Comparison of ENCODE assay signal across 8 cellular contexts in the genomic region with DNA sequence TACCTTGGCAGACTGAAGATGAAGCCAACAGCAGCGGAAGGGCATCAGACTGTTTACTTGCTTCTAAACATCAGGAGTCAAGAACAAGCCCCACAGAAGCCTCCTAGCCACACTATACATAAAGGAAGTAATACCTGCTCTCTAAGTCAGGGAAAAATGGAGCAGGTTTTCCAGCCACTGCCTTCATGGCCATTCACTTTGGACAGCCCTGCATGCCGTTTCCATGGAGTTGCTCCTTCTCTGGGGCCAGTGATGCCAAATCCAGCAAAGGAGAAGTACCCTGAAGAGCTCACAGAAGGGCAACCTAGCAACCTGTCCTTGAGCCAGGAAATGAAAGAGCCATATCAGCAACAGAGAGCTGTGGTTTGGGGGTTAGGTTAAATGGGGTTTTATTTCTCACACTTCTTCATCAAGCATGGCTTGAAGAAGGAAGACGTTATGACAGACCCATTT. TPM values are rescaled to one million over a fixed set of nuclear protein-coding genes. Genes with fewer than 3 reads are reported as not detected.
A peak's percentile ranks its signal among the peaks of the same experiment; 100 is the strongest.
DNase-seq lines count a peak whose midpoint lies in the region; ATAC-seq and TF ChIP-seq lines count a peak whose summit lies in the region.
"Not testable (repeated sequence)": the region's sequence is repeated elsewhere in the genome, so short reads cannot be mapped to it uniquely, and the experiment has no call there.

No MANE protein-coding gene starts in this region.

- H3K4me3 Mint-ChIP-seq in CD4-positive, alpha-beta T cell = peak overlapping the region; percentile 81
- H3K4me3 Mint-ChIP-seq in T-cell = peak overlapping the region; percentile 81 to 88 (median 86)
- H3K4me3 Mint-ChIP-seq in activated naive CD8-positive, alpha-beta T cell = peak overlapping the region; percentile 86
- H3K4me3 Mint-ChIP-seq in naive thymus-derived CD8-positive, alpha-beta T cell = peak overlapping the region; percentile 71 to 94 (median 88)

- peak; percentile 42 for ATAC-seq in CD4-positive, alpha-beta T cell (ENCODE audit: poor library complexity)
- ATAC-seq in GM18858 (IDR thresholded peaks at IDR 0.05; ENCODE audit: unreplicated experiment) (peak; percentile 51), GM21423 (IDR thresholded peaks at IDR 0.05; ENCODE audit: unreplicated experiment) (peak; percentile 45), HG02973 (IDR thresholded peaks at IDR 0.05; ENCODE audit: unreplicated experiment) (peak; percentile 43), HG03521 (IDR thresholded peaks at IDR 0.05; ENCODE audit: unreplicated experiment) (peak; percentile 46), T-cell (replicated peaks in 1 of 4) (peak; percentile 52 to 71 (median 55))
- peak; percentile 63 to 75 for ATAC-seq in naive thymus-derived CD8-positive, alpha-beta T cell

- POLR2A ChIA-PET in CD4-positive, alpha-beta T cell (lab: Charles Lee) = interaction anchor here (0.9 kb wide), 1 partner anchor 27 kb away, joined by 3 read pairs; no protein-coding TSS in a partner anchor
- POLR2A ChIA-PET in T-cell (lab: Charles Lee) = not testable (repeated sequence)
- POLR2A ChIA-PET in naive thymus-derived CD8-positive, alpha-beta T cell (lab: Charles Lee) = interaction anchor here (1.4 to 3.1 kb wide), 3 partner anchors 46 to 56 kb away, joined by 3 to 24 read pairs (median 6); a partner anchor contains a TSS

- H3K27me3 Mint-ChIP-seq in CD4-positive, alpha-beta T cell; activated naive CD8-positive, alpha-beta T cell; naive thymus-derived CD8-positive, alpha-beta T cell: not testable (repeated sequence)
- H3K27me3 Mint-ChIP-seq in T-cell = peaks cover 0 to 25% of the 10 kb centered on the region in 2 donors

- peaks cover 37% of the 10 kb centered on the region for H3K4me1 Mint-ChIP-seq in CD4-positive, alpha-beta T cell (ENCODE audit: low read depth)
- peaks cover 8 to 50% (median 31%) of the 10 kb centered on the region in 3 donors for H3K4me1 Mint-ChIP-seq in T-cell
- peaks cover 39% of the 10 kb centered on the region for H3K4me1 Mint-ChIP-seq in activated naive CD8-positive, alpha-beta T cell (ENCODE audit: low read depth)
- peaks cover 20 to 68% (median 50%) of the 10 kb centered on the region in 4 donors for H3K4me1 Mint-ChIP-seq in naive thymus-derived CD8-positive, alpha-beta T cell

- peak overlapping the region; percentile 41 for H3K27ac ChIP-seq in CD4-positive, alpha-beta T cell (ENCODE audit: low read depth, low read length)

- not testable (repeated sequence) for H3K27me3 ChIP-seq in CD4-positive, alpha-beta T cell (ENCODE audit: control insufficient read depth, insufficient read depth, low read length)

- H3K27ac Mint-ChIP-seq in CD4-positive, alpha-beta T cell = peak overlapping the region; percentile 89
- H3K27ac Mint-ChIP-seq in T-cell = peak overlapping the region; percentile 85 to 94
- H3K27ac Mint-ChIP-seq in activated naive CD8-positive, alpha-beta T cell = peak overlapping the region; percentile 76
- H3K27ac Mint-ChIP-seq in naive thymus-derived CD8-positive, alpha-beta T cell = peak overlapping the region; percentile 91 to 98 (median 96)

- not testable (repeated sequence) for H3K9me3 Mint-ChIP-seq in CD4-positive, alpha-beta T cell; T-cell; activated naive CD8-positive, alpha-beta T cell (ENCODE audit: low read depth); naive thymus-derived CD8-positive, alpha-beta T cell

- peak in 1 of 10 experiments; percentile 4 for DNase-seq in CD4-positive, alpha-beta T cell
- DNase-seq in T-cell = peak in 10 of 34 experiments; percentile 10 to 42 (median 26)
- DNase-seq in naive thymus-derived CD8-positive, alpha-beta T cell = peak in 5 of 10 donors; percentile 41 to 67 (median 62)

- CTCF ChIA-PET in CD4-positive, alpha-beta T cell (lab: Charles Lee) = not testable (repeated sequence)
- CTCF ChIA-PET in T-cell (lab: Charles Lee) = interaction anchor here (0.6 to 4.4 kb wide), 3 partner anchors 11 to 46 kb away, joined by 3 to 27 read pairs (median 5); a partner anchor contains a TSS

- not testable (repeated sequence) for TF ChIP-seq CTCF in CD4-positive, alpha-beta T cell (IDR thresholded peaks at IDR 0.05)

- not testable (repeated sequence) for H3K36me3 Mint-ChIP-seq in CD4-positive, alpha-beta T cell (ENCODE audit: low read depth); T-cell; activated naive CD8-positive, alpha-beta T cell; naive thymus-derived CD8-positive, alpha-beta T cell

- H3K9me3 ChIP-seq in CD4-positive, alpha-beta T cell (ENCODE audit: control insufficient read depth, low read length) = not testable (repeated sequence)

- intact Hi-C loops in CD4-positive, alpha-beta T cell (cut with DNase I, micrococcal nuclease) = loop anchor here in 1 of 2 experiments (5.0 kb wide), 1 partner anchor 47 kb away; a partner anchor contains a TSS

RNA-seq across cellular contexts. Expression of a gene that starts 1.8 kb away (rescaled TPM):
- 1 to 10 TPM; 2.9 to 3.8 TPM for total RNA-seq in CD4-positive, alpha-beta T cell
- total RNA-seq in T-cell = 10 to 100 TPM in 3 of 5 donors, 1 to 10 TPM in 2; 2.7 to 18.4 (median 10.3) TPM
- total RNA-seq in naive thymus-derived CD8-positive, alpha-beta T cell = 10 to 100 TPM; 24.2 to 26.2 TPM
- polyA plus RNA-seq in naive thymus-derived CD8-positive, alpha-beta T cell = 1 to 10 TPM; 1.9 to 6.0 (median 3.4) TPM

RNA-seq across cellular contexts. Expression of a gene that starts 34.5 kb away (rescaled TPM):
- total RNA-seq in CD4-positive, alpha-beta T cell = 1 to 10 TPM; 3.7 to 4.1 TPM
- total RNA-seq in T-cell = 1 to 10 TPM; 2.1 to 3.5 (median 2.7) TPM
- 1 to 10 TPM; 5.3 to 5.4 TPM for total RNA-seq in naive thymus-derived CD8-positive, alpha-beta T cell
- polyA plus RNA-seq in naive thymus-derived CD8-positive, alpha-beta T cell = under 1 TPM; 0.86 to 0.99 (median 0.94) TPM

RNA-seq across cellular contexts. Expression of a gene that starts 46.3 kb away (rescaled TPM):
- total RNA-seq in CD4-positive, alpha-beta T cell = 1 to 10 TPM; 5.1 TPM
- 10 to 100 TPM; 10.1 to 20.2 (median 16.2) TPM for total RNA-seq in T-cell
- total RNA-seq in naive thymus-derived CD8-positive, alpha-beta T cell = 10 to 100 TPM; 27.3 to 28.9 TPM
- 10 to 100 TPM in 1 of 3 donors, 1 to 10 TPM in 2; 8.5 to 10.0 (median 9.8) TPM for polyA plus RNA-seq in naive thymus-derived CD8-positive, alpha-beta T cell

RNA-seq across cellular contexts. Expression of a gene that starts 55.7 kb away (rescaled TPM):
- total RNA-seq in CD4-positive, alpha-beta T cell = 10 to 100 TPM; 16.4 to 17.1 TPM
- 10 to 100 TPM; 15.3 to 17.2 (median 16.2) TPM for total RNA-seq in T-cell
- total RNA-seq in naive thymus-derived CD8-positive, alpha-beta T cell = 10 to 100 TPM; 19.9 to 21.4 TPM
- 1 to 10 TPM; 7.6 to 8.7 (median 8.4) TPM for polyA plus RNA-seq in naive thymus-derived CD8-positive, alpha-beta T cell
